ENCODE assay signal across 1 cellular context in the genomic region with DNA sequence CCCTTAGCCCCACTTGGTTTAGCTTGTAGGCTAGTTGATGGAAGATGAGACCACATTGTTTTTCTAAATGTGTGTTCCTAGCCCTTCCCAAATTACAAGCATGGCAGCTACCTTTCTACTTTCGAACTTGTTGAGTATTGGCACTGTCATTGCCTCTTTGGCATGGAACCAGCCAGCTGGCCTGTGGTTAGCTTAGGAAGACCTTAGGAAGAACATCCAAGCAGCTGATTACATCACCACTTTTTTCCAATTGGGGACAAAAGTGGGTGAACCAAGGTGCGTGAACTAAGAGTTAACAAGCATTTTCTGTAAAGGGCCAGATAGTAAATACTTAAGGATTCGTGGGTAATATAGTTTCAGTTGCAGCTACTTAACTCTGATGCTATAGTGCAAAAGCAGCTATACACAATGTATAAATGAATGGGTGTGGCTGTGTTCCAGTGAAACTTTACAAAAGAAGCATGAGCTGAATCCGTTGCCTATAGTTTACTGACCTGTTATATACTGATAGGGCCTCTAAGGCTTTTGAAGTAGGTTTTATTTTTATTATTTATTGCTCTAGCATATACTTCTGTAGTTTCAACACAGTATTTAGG.
TF ChIP-seq lines count a peak whose summit lies in the region.

No MANE protein-coding gene starts in this region.

TF ChIP-seq in GM23338, 12 proteins besides CTCF, POLR2A, EP300 and RAD21 (continued from another document):
- TF ChIP-seq ZNF462 (CRISPR knock-in tag; IDR thresholded peaks at IDR 0.05) (no peak), EZH2phosphoT487 (IDR thresholded peaks at IDR 0.05; ENCODE audit: unreplicated experiment) (no peak), JUNB (IDR thresholded peaks at IDR 0.05; ENCODE audit: unreplicated experiment) (no peak)
- TF ChIP-seq, protein P1, sequence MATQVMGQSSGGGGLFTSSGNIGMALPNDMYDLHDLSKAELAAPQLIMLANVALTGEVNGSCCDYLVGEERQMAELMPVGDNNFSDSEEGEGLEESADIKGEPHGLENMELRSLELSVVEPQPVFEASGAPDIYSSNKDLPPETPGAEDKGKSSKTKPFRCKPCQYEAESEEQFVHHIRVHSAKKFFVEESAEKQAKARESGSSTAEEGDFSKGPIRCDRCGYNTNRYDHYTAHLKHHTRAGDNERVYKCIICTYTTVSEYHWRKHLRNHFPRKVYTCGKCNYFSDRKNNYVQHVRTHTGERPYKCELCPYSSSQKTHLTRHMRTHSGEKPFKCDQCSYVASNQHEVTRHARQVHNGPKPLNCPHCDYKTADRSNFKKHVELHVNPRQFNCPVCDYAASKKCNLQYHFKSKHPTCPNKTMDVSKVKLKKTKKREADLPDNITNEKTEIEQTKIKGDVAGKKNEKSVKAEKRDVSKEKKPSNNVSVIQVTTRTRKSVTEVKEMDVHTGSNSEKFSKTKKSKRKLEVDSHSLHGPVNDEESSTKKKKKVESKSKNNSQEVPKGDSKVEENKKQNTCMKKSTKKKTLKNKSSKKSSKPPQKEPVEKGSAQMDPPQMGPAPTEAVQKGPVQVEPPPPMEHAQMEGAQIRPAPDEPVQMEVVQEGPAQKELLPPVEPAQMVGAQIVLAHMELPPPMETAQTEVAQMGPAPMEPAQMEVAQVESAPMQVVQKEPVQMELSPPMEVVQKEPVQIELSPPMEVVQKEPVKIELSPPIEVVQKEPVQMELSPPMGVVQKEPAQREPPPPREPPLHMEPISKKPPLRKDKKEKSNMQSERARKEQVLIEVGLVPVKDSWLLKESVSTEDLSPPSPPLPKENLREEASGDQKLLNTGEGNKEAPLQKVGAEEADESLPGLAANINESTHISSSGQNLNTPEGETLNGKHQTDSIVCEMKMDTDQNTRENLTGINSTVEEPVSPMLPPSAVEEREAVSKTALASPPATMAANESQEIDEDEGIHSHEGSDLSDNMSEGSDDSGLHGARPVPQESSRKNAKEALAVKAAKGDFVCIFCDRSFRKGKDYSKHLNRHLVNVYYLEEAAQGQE (IDR thresholded peaks at IDR 0.05; ENCODE audit: unreplicated experiment) = no peak
